Comparison of ENCODE assay signal across 10 cellular contexts in genomic region chr4:113825272-113825671, GRCh38.
A peak's percentile ranks its signal among the peaks of the same experiment; 100 is the strongest.
DNase-seq lines count a peak whose midpoint lies in the region; ATAC-seq, FAIRE-seq and TF ChIP-seq lines count a peak whose summit lies in the region.
"Had no signal": no experiment of that assay in that cellular context is flagged by ENCODE, and none has a peak within 500 bp of the region (broad histone marks: within the 10 kb centered on the region; RNA-seq: fewer than 3 reads in every experiment).

No MANE protein-coding gene starts in this region.

- ATAC-seq in GM21381 (IDR thresholded peaks at IDR 0.05; ENCODE audit: unreplicated experiment) (peak; percentile 70), HG03439 (IDR thresholded peaks at IDR 0.05; ENCODE audit: unreplicated experiment) (peak; percentile 53)

- H3K79me2 ChIP-seq in hepatocyte: no peaks in the 10 kb centered on the region

- peak; percentile 85 for FAIRE-seq in GM12891 (lab: Jason Lieb, UNC)
- FAIRE-seq: islet of Langerhans had no signal

- no peak for TF ChIP-seq CTCF in hepatocyte (IDR thresholded peaks at IDR 0.05; ENCODE audit: poor library complexity)

- no peaks in the 10 kb centered on the region for H3K36me3 ChIP-seq in hepatocyte (replicated peaks; ENCODE audit: insufficient read depth, low read depth)
- H3K36me3 ChIP-seq: Peyer's patch had no signal

- no peak overlapping the region for H3K4me3 ChIP-seq in hepatocyte
- H3K4me3 ChIP-seq: Peyer's patch had no signal

- H4K20me1 ChIP-seq in hepatocyte (ENCODE audit: insufficient read depth, poor library complexity, severe bottlenecking): no peaks in the 10 kb centered on the region

- no peak for TF ChIP-seq POLR2A in GM12891 (IDR thresholded peaks at IDR 0.05; ENCODE audit: low read depth, low read length)

- H3K4me2 ChIP-seq in hepatocyte: no peak overlapping the region

- H3K9me2 ChIP-seq in hepatocyte (replicated peaks; ENCODE audit: insufficient read depth): no peaks in the 10 kb centered on the region

- no peaks in the 10 kb centered on the region for H3K9me3 ChIP-seq in hepatocyte (ENCODE audit: low read depth)
- H3K9me3 ChIP-seq: Peyer's patch had no signal

- no peaks in the 10 kb centered on the region for H3K27me3 ChIP-seq in hepatocyte
- H3K27me3 ChIP-seq: Peyer's patch had no signal

- 55% methylated on average over 1 of the region's 1 CpG for WGBS in hepatocyte (ENCODE audit: low lambda C conversion rate, missing lambda C conversion rate)

- in situ Hi-C loops in ACHN (cut with HindIII; ENCODE audit: low pct_ligation_motif_present, low pct_unique_long_range_greater_than_20kb, low sequenced_read_pairs): no loop called here

- no peak overlapping the region for H2AFZ ChIP-seq in hepatocyte

- H3K4me1 ChIP-seq in hepatocyte (ENCODE audit: insufficient read depth): no peaks in the 10 kb centered on the region
- H3K4me1 ChIP-seq: Peyer's patch had no signal

- DNase-seq in GM12891 (ENCODE audit: insufficient read length, low spot score) (no peak), hepatocyte (ENCODE audit: low spot score) (no peak), OCI-M2 (lab: John Stamatoyannopoulos, UW; ENCODE audit: unreplicated experiment) (no peak), ACHN (no peak), middle frontal gyrus (ENCODE audit: extremely low spot score, low spot score) (no peak)
- peak; percentile 11 for DNase-seq in activated naive CD4-positive, alpha-beta T cell treated with anti-CD3 and anti-CD28 coated beads, Interleukin-2, amount 50 U/mL, for 16 hours
- DNase-seq: Peyer's patch had no signal

- H3K27ac ChIP-seq in hepatocyte: no peak overlapping the region
- H3K27ac ChIP-seq: Peyer's patch had no signal

TF ChIP-seq in GM12891, 5 proteins besides CTCF, POLR2A, EP300 and RAD21:
- no peak for TF ChIP-seq SPI1 (IDR thresholded peaks at IDR 0.05; ENCODE audit: low read depth, low read length)
- TF ChIP-seq POLR2AphosphoS5 (IDR thresholded peaks at IDR 0.05; ENCODE audit: low read depth, low read length): no peak
- TF ChIP-seq PAX5 (IDR thresholded peaks at IDR 0.05; ENCODE audit: insufficient read depth, low read length, severe bottlenecking): no peak
- TF ChIP-seq TAF1 (IDR thresholded peaks at IDR 0.05; ENCODE audit: low read depth, low read length): no peak
- no peak for TF ChIP-seq POU2F2 (IDR thresholded peaks at IDR 0.05; ENCODE audit: low read depth, low read length)
